Comparison of ENCODE assay signal across 10 cellular contexts in the genomic region with DNA sequence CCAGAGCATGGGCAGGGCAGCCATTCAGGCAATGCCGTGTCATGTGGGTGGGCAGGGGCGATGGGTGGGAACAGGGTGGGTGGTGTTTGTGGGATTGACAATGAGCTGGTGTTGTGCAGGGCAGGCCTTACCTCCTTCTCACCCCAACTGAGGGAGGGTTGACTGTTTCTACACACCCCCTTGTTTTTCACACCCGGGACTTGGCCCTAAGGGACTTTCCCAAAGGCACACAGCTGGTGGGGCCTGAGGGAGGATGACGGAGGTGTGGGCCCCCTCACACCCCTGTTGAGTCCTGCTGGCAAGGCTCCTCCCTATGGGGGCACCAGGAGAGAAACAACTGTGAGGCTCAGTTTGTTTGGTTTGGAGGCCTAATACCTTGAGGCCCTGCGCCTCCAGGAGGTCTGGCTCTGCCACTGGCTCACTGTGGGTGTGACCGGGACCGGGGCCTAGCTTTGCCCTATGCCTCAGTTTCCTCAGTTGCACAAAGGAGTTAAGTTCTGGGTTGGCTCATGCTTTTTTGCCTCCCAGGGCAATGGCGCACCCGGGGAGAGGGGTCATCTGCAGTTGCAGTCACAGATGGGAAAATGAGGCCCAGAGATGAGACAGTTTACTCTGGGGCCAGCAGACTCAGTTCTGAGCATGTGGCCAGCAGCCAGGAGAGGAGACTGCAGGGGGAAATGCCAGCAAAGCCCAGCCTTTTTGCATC.
DNase-seq lines count a peak whose midpoint lies in the region; ATAC-seq lines count a peak whose summit lies in the region.
"Had no signal": no experiment of that assay in that cellular context is flagged by ENCODE, and none has a peak within 500 bp of the region (broad histone marks: within the 10 kb centered on the region; RNA-seq: fewer than 3 reads in every experiment).

No MANE protein-coding gene starts in this region.

- DNase-seq in activated gamma-delta T cell (lab: John Stamatoyannopoulos, UW) (peak; percentile 30), NCI-H1048 (lab: John Stamatoyannopoulos, UW) (no peak), iPS-NIHi7 (ENCODE audit: extremely low spot score) (no peak)
- peak; percentile 52 for DNase-seq in stimulated activated CD8-positive, alpha-beta memory T cell treated with anti-CD3 and anti-CD28 coated beads, Interleukin-12 subunit alpha, Interleukin-12 subunit beta, amount 100 ng/mL, for 24 hours (ENCODE audit: extremely low read depth)
- no peak for DNase-seq in effector CD8-positive, alpha-beta T cell (lab: John Stamatoyannopoulos, UW)
- DNase-seq: amniotic stem cell, NCI-H2107 had no signal

- peak; percentile 44 for ATAC-seq in GM19043 (IDR thresholded peaks at IDR 0.05; ENCODE audit: low read depth, unreplicated experiment)
- peak; percentile 50 for ATAC-seq in HG03175 (IDR thresholded peaks at IDR 0.05; ENCODE audit: unreplicated experiment)
- ATAC-seq in HG03135 (IDR thresholded peaks at IDR 0.05; ENCODE audit: unreplicated experiment) = no peak

Comparison
In these comparisons a context has a peak if more than half of its experiments do, and no peak if none do; other contexts are left out.
1. DNase-seq: peak in activated gamma-delta T cell (single experiment) and stimulated activated CD8-positive, alpha-beta memory T cell treated with anti-CD3 and anti-CD28 coated beads, Interleukin-12 subunit alpha, Interleukin-12 subunit beta, amount 100 ng/mL, for 24 hours (single experiment); none in NCI-H1048 (single experiment), effector CD8-positive, alpha-beta T cell (single experiment) and iPS-NIHi7 (single experiment).